Comparison of ENCODE assay signal across 1 cellular context in genomic region chr6:144149894-144150672, GRCh38.
TF ChIP-seq lines count a peak whose summit lies in the region.

Gene STX11, plus strand, starts transcription at chr6:144150517. Its CDS starts 36,111 bp downstream, at chr6:144186628.

TF ChIP-seq in K562, 482 proteins besides CTCF, POLR2A, EP300 and RAD21 (continued from another document and continues in another):
- no peak for TF ChIP-seq ZBTB11 (CRISPR knock-in tag; IDR thresholded peaks at IDR 0.05)
- no peak for TF ChIP-seq ZNF707 (CRISPR knock-in tag; conservative IDR thresholded peaks at IDR 0.05)
- no peak for TF ChIP-seq ID3 (CRISPR knock-in tag; IDR thresholded peaks at IDR 0.05)
- TF ChIP-seq ID3 (tag; IDR thresholded peaks at IDR 0.05) = peak; percentile 85
- no peak for TF ChIP-seq HCFC1 (IDR thresholded peaks at IDR 0.05; ENCODE audit: low read depth, low read length)
- TF ChIP-seq NKRF (IDR thresholded peaks at IDR 0.05; ENCODE audit: borderline replicate concordance) = no peak
- peak; percentile 61 to 69; a peak in 2 of 4 replicates for TF ChIP-seq NRF1 (conservative IDR thresholded peaks at IDR 0.05 in 1 of 2, IDR thresholded peaks at IDR 0.05 in 1 of 2)
- no peak for TF ChIP-seq ZNF197 (CRISPR knock-in tag; IDR thresholded peaks at IDR 0.05; ENCODE audit: low read depth)
- no peak for TF ChIP-seq MXD1 (CRISPR knock-in tag; IDR thresholded peaks at IDR 0.05; ENCODE audit: borderline replicate concordance, poor library complexity, severe bottlenecking)
- no peak for TF ChIP-seq ZSCAN29 (IDR thresholded peaks at IDR 0.05)
- TF ChIP-seq THRA (IDR thresholded peaks at IDR 0.05) = no peak
- TF ChIP-seq ZNF143 (CRISPR knock-in tag; IDR thresholded peaks at IDR 0.05) = no peak
- TF ChIP-seq ZNF668 (CRISPR knock-in tag; IDR thresholded peaks at IDR 0.05) = no peak
- TF ChIP-seq FOXJ2 (tag; IDR thresholded peaks at IDR 0.05) = no peak
- TF ChIP-seq ZNF407 (IDR thresholded peaks at IDR 0.05; ENCODE audit: low read depth) = no peak
- TF ChIP-seq HBP1 (CRISPR knock-in tag; IDR thresholded peaks at IDR 0.05) = no peak
- TF ChIP-seq ZBTB33 (CRISPR knock-in tag; IDR thresholded peaks at IDR 0.05) = no peak; the same call in 1 of the 2 replicates
- TF ChIP-seq ZNF318 (IDR thresholded peaks at IDR 0.05; ENCODE audit: borderline replicate concordance in 1 of 2, low read depth in 1 of 2) = no peak
- no peak for TF ChIP-seq CBX3 (IDR thresholded peaks at IDR 0.05; ENCODE audit: borderline replicate concordance in 1 of 2, low read length in 2 of 2)
- TF ChIP-seq SIN3A (IDR thresholded peaks at IDR 0.05; ENCODE audit: borderline replicate concordance in 2 of 2, control insufficient read depth in 1 of 2, low read depth in 2 of 2, low read length in 2 of 2) = no peak
